1 cellular context compared by ENCODE assay signal in the genomic region with DNA sequence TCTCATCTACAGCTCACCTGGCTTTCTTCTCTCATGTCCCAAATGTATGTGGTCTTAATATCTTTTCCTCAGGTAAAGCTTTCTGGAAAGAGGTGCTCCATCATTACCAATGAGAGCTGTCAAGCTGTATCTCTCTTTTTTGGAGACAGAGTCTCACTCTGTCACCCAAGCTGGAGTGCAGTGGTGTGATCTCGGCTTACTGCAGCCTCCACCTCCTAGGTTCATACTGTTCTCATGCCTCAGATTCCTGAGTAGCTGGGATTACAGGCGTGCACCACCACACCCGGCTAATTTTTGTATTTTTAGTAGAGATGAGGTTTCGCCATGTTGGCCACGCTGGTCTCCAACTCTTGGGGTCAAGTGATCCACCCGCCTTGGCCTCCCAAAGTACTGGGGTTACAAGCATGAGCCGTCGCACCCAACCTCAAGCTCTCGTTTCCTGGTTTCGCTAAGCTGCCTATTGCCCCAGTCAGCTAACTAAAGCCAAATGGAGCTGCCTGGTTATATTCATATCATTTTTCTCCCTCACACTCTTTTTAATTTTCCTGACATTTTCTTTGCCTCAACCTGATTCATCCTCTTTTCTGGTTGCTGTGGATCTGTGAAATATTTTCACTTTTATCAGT.
A peak's percentile ranks its signal among the peaks of the same experiment; 100 is the strongest.
TF ChIP-seq lines count a peak whose summit lies in the region.

No MANE protein-coding gene starts in this region.

TF ChIP-seq in GM12878, 131 proteins besides CTCF, POLR2A, EP300 and RAD21 (continued from another document):
- peak; percentile 68 for TF ChIP-seq RUNX3 (IDR thresholded peaks at IDR 0.05; ENCODE audit: low read length)
- TF ChIP-seq ESRRA (IDR thresholded peaks at IDR 0.05; ENCODE audit: low read length), result no peak
- no peak for TF ChIP-seq ZNF622 (IDR thresholded peaks at IDR 0.05)
- TF ChIP-seq, protein P1, sequence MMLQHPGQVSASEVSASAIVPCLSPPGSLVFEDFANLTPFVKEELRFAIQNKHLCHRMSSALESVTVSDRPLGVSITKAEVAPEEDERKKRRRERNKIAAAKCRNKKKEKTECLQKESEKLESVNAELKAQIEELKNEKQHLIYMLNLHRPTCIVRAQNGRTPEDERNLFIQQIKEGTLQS (IDR thresholded peaks at IDR 0.05; ENCODE audit: borderline replicate concordance, extremely low read depth, low read depth, low read length), result no peak
- peak in 1 of 2 experiments; percentile 24; a peak in 1 of 4 replicates for TF ChIP-seq IKZF2 (IDR thresholded peaks at IDR 0.05)
- TF ChIP-seq ZNF217 (IDR thresholded peaks at IDR 0.05), result no peak
- peak in 1 of 2 experiments; percentile 28; a peak in 1 of 4 replicates for TF ChIP-seq BHLHE40 (IDR thresholded peaks at IDR 0.05; ENCODE audit: borderline replicate concordance in 1 of 2, low read depth in 2 of 2, low read length in 1 of 2)
- TF ChIP-seq SMAD1 (IDR thresholded peaks at IDR 0.05; ENCODE audit: low read depth, partially characterized antibody), result no peak
- no peak for TF ChIP-seq PRDM15 (CRISPR knock-in tag; IDR thresholded peaks at IDR 0.05)
- TF ChIP-seq STAT1 (conservative IDR thresholded peaks at IDR 0.05), result no peak
- no peak for TF ChIP-seq MYB (IDR thresholded peaks at IDR 0.05; ENCODE audit: borderline replicate concordance, low read depth, low read length)
